In genomic region chr3:192563417-192563816, GRCh38 we compare ENCODE assay signal across 33 cellular contexts.
"Had no signal": no experiment of that assay in that cellular context is flagged by ENCODE, and none has a peak within 500 bp of the region (broad histone marks: within the 10 kb centered on the region; RNA-seq: fewer than 3 reads in every experiment).

No MANE protein-coding gene starts in this region.

- H3K9me3 ChIP-seq: MG63 had no signal

- H3K36me3 ChIP-seq: MG63 had no signal

- H3K4me3 ChIP-seq: MG63 had no signal

- DNase-seq: Kasumi-1, MG63, MM.1S, MV-4-11, NCI-H1048, NCI-H1092, NCI-H1092 treated with DMSO at 0.1 percent for 48 hours, NCI-H1105, NCI-H1105 treated with DMSO at 0.1 percent for 48 hours, NCI-H1417 treated with DMSO at 0.1 percent for 48 hours, NCI-H1436, NCI-H1436 treated with DMSO at 0.1 percent for 48 hours, NCI-H146, NCI-H1694, NCI-H1694 treated with DMSO at 0.1 percent for 48 hours, NCI-H187, NCI-H187 treated with DMSO at 0.1 percent for 48 hours, NCI-H1930, NCI-H2029, NCI-H2029 treated with DMSO at 0.1 percent for 48 hours, NCI-H2081, NCI-H2081 treated with DMSO at 0.1 percent for 48 hours, NCI-H2107, NCI-H2171, NCI-H2171 treated with DMSO at 0.1 percent for 48 hours, NCI-H2227 treated with DMSO at 0.1 percent for 48 hours, NCI-H345, NCI-H446, NCI-H446 treated with DMSO at 0.1 percent for 48 hours, NCI-H510A, NCI-H510A treated with DMSO at 0.1 percent for 48 hours, NCI-H524, NCI-H524 treated with DMSO at 0.1 percent for 48 hours had no signal
